Comparison of ENCODE assay signal across 18 cellular contexts in the genomic region with DNA sequence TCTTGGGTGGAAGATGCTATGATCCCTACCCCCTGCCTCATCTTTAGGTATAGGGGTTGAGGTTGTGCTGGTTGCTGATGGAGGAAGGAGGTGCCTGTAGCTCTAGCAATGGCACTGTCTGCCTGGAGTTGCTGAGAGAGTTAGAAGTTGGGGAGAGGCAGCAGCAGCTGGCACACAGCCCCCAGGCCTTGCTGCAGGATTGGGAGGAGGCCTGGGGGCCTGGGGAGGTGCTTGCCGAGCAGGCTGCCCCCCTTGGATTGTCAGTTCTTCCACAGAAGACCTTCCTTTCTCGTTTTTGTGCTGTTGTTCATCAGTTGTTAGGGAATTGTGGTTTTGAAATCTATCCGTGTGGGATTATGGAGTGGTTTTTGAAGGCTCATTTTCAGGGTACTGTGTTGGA. TPM values are rescaled to one million over a fixed set of nuclear protein-coding genes. Genes with fewer than 3 reads are reported as not detected.
DNase-seq lines count a peak whose midpoint lies in the region; ATAC-seq and TF ChIP-seq lines count a peak whose summit lies in the region.
"Had no signal": no experiment of that assay in that cellular context is flagged by ENCODE, and none has a peak within 500 bp of the region (broad histone marks: within the 10 kb centered on the region; RNA-seq: fewer than 3 reads in every experiment).

No MANE protein-coding gene starts in this region.

- H3K4me3 Mint-ChIP-seq in activated naive CD8-positive, alpha-beta T cell treated with anti-CD3 and anti-CD28 coated beads, Interleukin-2, amount 10 ng/mL, durations not matched to agents 7 days and 5 days: no peak overlapping the region
- no peak overlapping the region for H3K4me3 Mint-ChIP-seq in activated naive CD8-positive, alpha-beta T cell treated with anti-CD3 and anti-CD28 coated beads for 36 hours

- POLR2A ChIA-PET in activated naive CD8-positive, alpha-beta T cell treated with anti-CD3 and anti-CD28 coated beads, Interleukin-2, amount 10 ng/mL, durations not matched to agents 7 days and 5 days (lab: Charles Lee): no interaction called here

- intact Hi-C loops in vagina (cut with DNase I): no loop called here

- H3K27ac ChIP-seq in SK-N-MC (peak overlapping the region; percentile 32; the same call in 1 of the 2 replicates), vagina (peak overlapping the region; percentile 53)

- TF ChIP-seq POLR2A in vagina (IDR thresholded peaks at IDR 0.05): no peak

- H3K36me3 Mint-ChIP-seq in activated naive CD8-positive, alpha-beta T cell treated with anti-CD3 and anti-CD28 coated beads, Interleukin-2, amount 10 ng/mL, durations not matched to agents 7 days and 5 days: peaks cover 68% of the 10 kb centered on the region
- H3K36me3 Mint-ChIP-seq in activated naive CD8-positive, alpha-beta T cell treated with anti-CD3 and anti-CD28 coated beads for 36 hours: peaks cover 33% of the 10 kb centered on the region

- H3K36me3 ChIP-seq in SK-N-MC (ENCODE audit: insufficient read depth, low read length) (peaks cover 65% of the 10 kb centered on the region), vagina (peaks cover 0 to 68% of the 10 kb centered on the region in 2 donors)

- no peak for TF ChIP-seq CTCF in vagina (IDR thresholded peaks at IDR 0.05)

- no peaks in the 10 kb centered on the region for H3K4me1 ChIP-seq in vagina
- H3K4me1 ChIP-seq: BE2C had no signal

- H3K9me3 Mint-ChIP-seq in activated naive CD8-positive, alpha-beta T cell treated with anti-CD3 and anti-CD28 coated beads, Interleukin-2, amount 10 ng/mL, durations not matched to agents 7 days and 5 days: no peaks in the 10 kb centered on the region
- H3K9me3 Mint-ChIP-seq in activated naive CD8-positive, alpha-beta T cell treated with anti-CD3 and anti-CD28 coated beads for 36 hours: no peaks in the 10 kb centered on the region

- H3K9me3 ChIP-seq in SK-N-MC (ENCODE audit: low read depth, low read length) (no peaks in the 10 kb centered on the region), vagina (no peaks in the 10 kb centered on the region)
- H3K9me3 ChIP-seq: BE2C had no signal

- no peak overlapping the region for H3K9ac ChIP-seq in SK-N-MC (ENCODE audit: insufficient read length)

- H3K27me3 ChIP-seq in vagina: no peaks in the 10 kb centered on the region
- H3K27me3 ChIP-seq: BE2C had no signal

- no peak for DNase-seq in activated naive CD8-positive, alpha-beta T cell treated with anti-CD3 and anti-CD28 coated beads, Interleukin-2, amount 10 ng/mL, durations not matched to agents 7 days and 5 days
- DNase-seq in activated naive CD8-positive, alpha-beta T cell treated with anti-CD3 and anti-CD28 coated beads for 36 hours: no peak
- no peak for DNase-seq in SK-N-MC (ENCODE audit: low read depth, low spot score)
- peak; percentile 23 for DNase-seq in fibroblast of peridontal ligament (ENCODE audit: extremely low read depth)
- DNase-seq in vagina (ENCODE audit: extremely low spot score in 2 of 2): no peak
- no peak for DNase-seq in NCI-H1092 treated with DMSO at 0.1 percent for 48 hours (lab: John Stamatoyannopoulos, UW)
- no peak for DNase-seq in T-helper 2 cell
- DNase-seq: BE2C, COR-L47, DMS 273 treated with DMSO at 0.1 percent for 48 hours, DMS79 treated with DMSO at 0.1 percent for 48 hours, Karpas-422, NCI-H1417, NCI-H1694 treated with DMSO at 0.1 percent for 48 hours, NCI-H2081 treated with DMSO at 0.1 percent for 48 hours, NCI-H446 treated with DMSO at 0.1 percent for 48 hours, NCI-H526 treated with DMSO at 0.1 percent for 48 hours, OCI-M1 had no signal

- ATAC-seq in activated naive CD8-positive, alpha-beta T cell treated with anti-CD3 and anti-CD28 coated beads, Interleukin-2, amount 10 ng/mL, durations not matched to agents 7 days and 5 days (ENCODE audit: low read depth): no peak

- peak overlapping the region; percentile 57 for H3K27ac Mint-ChIP-seq in activated naive CD8-positive, alpha-beta T cell treated with anti-CD3 and anti-CD28 coated beads, Interleukin-2, amount 10 ng/mL, durations not matched to agents 7 days and 5 days
- no peak overlapping the region for H3K27ac Mint-ChIP-seq in activated naive CD8-positive, alpha-beta T cell treated with anti-CD3 and anti-CD28 coated beads for 36 hours

- peaks cover 23% of the 10 kb centered on the region for H3K4me1 Mint-ChIP-seq in activated naive CD8-positive, alpha-beta T cell treated with anti-CD3 and anti-CD28 coated beads, Interleukin-2, amount 10 ng/mL, durations not matched to agents 7 days and 5 days
- H3K4me1 Mint-ChIP-seq in activated naive CD8-positive, alpha-beta T cell treated with anti-CD3 and anti-CD28 coated beads for 36 hours: peaks cover 24% of the 10 kb centered on the region

- H3K27me3 Mint-ChIP-seq in activated naive CD8-positive, alpha-beta T cell treated with anti-CD3 and anti-CD28 coated beads, Interleukin-2, amount 10 ng/mL, durations not matched to agents 7 days and 5 days: no peaks in the 10 kb centered on the region
- no peaks in the 10 kb centered on the region for H3K27me3 Mint-ChIP-seq in activated naive CD8-positive, alpha-beta T cell treated with anti-CD3 and anti-CD28 coated beads for 36 hours

- no peak overlapping the region for H3K4me3 ChIP-seq in SK-N-MC
- no peak overlapping the region for H3K4me3 ChIP-seq in vagina

RNA-seq across cellular contexts. Expression of a gene that starts 52.9 kb away (rescaled TPM):
- total RNA-seq in activated naive CD8-positive, alpha-beta T cell treated with anti-CD3 and anti-CD28 coated beads, Interleukin-2, amount 10 ng/mL, durations not matched to agents 7 days and 5 days: 10 to 100 TPM; 74.6 to 77.5 TPM
- 10 to 100 TPM; 56.9 to 59.6 TPM for total RNA-seq in activated naive CD8-positive, alpha-beta T cell treated with anti-CD3 and anti-CD28 coated beads for 36 hours
- total RNA-seq in vagina: 40.5 TPM
